In the genomic region with DNA sequence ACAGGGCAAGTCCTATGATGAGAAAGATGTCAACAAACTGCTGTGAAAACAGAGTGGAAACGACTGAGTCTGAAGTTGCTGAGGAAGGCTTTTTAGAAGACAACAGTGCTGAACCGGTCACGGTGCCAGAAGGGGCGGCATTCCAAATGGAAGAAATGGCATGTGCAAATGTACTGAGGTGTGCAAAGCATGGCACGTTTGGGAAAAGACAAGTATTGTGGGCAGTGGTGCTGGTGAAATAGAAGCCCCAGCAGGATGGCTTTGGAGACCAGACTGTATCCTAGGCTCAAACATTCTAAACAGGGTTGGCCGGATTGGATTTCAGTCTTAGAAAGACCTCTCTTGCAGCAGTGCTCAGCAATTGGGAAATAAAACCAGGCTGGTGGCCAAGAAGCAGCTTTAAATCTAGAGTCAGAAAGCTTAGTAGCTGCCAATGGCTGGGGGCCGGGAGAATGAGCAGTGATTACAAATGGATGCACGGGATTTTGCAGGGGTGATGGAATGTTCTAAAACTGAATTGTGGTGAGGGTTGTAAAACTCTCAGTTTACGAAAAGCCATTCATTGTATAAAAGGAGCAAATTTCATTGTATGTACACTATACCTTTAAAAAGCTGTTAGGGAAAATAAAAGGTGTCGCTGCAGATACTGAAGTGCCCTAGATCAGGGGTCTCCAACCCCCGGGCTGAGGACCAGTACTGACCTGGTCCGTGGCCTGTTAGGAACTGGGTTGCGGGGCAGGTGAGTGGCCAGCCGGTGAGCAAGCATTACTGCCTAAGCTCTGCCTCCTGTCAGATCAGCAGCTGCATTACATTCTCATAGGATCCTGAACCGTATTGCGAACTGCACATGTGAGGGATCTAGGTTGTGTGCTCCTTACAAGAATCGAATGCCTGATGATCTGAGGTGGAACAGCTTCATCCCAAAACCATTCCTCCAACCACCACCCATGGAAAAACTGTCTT, we compare ENCODE assay signal across 17 cellular contexts.
A peak's percentile ranks its signal among the peaks of the same experiment; 100 is the strongest.
DNase-seq lines count a peak whose midpoint lies in the region; ATAC-seq and TF ChIP-seq lines count a peak whose summit lies in the region.
"Had no signal": no experiment of that assay in that cellular context is flagged by ENCODE, and none has a peak within 500 bp of the region (broad histone marks: within the 10 kb centered on the region; RNA-seq: fewer than 3 reads in every experiment).

No MANE protein-coding gene starts in this region.

- in situ Hi-C loops in astrocyte of the spinal cord (cut with HindIII; ENCODE audit: low sequenced_read_pairs): no loop called here

- ATAC-seq in HG03095 (IDR thresholded peaks at IDR 0.05; ENCODE audit: unreplicated experiment) (no peak), HG02884 (IDR thresholded peaks at IDR 0.05; ENCODE audit: unreplicated experiment) (no peak)
- ATAC-seq: GM23338 had no signal

- no peaks in the 10 kb centered on the region for H3K4me1 ChIP-seq in stomach

- H3K27me3 ChIP-seq in stomach: no peaks in the 10 kb centered on the region

- DNase-seq in GM04503 (ENCODE audit: low read depth) (peak; percentile 31), astrocyte of the spinal cord (ENCODE audit: low read depth, low spot score) (peak; percentile 31), left kidney (ENCODE audit: low read depth, low spot score) (peak; percentile 36), stomach (peak; percentile 28), NCI-H2081 (lab: John Stamatoyannopoulos, UW) (no peak)
- DNase-seq: activated CD4-positive, alpha-beta T cell treated with anti-CD3 and anti-CD28 coated beads for 4 hours; activated naive CD8-positive, alpha-beta T cell treated with anti-CD3 and anti-CD28 coated beads, Interleukin-2, amount 10 ng/mL, durations not matched to agents 7 days and 5 days; CD4-positive, alpha-beta T cell; EL; mesenchymal stem cell; NCI-H1092; occipital lobe; T-helper 9 cell had no signal

- H3K36me3 ChIP-seq in stomach: peaks cover 3 to 25% (median 18%) of the 10 kb centered on the region in 4 donors

- no peak for TF ChIP-seq POLR2A in stomach (IDR thresholded peaks at IDR 0.05)

- H3K4me3 ChIP-seq in astrocyte of the spinal cord (ENCODE audit: low read depth, low read length) (no peak overlapping the region), stomach (no peak overlapping the region)
- H3K4me3 ChIP-seq: GM23338 had no signal

- TF ChIP-seq EP300 in stomach (IDR thresholded peaks at IDR 0.05): no peak

- no peak overlapping the region for H3K27ac ChIP-seq in stomach
- H3K27ac ChIP-seq: epithelial cell of prostate had no signal

- WGBS in stomach, 5 donors: 75 to 88% (median 81%) methylated on average over 15 to 17 of the region's 17 CpGs

- H3K9me3 ChIP-seq in stomach: no peaks in the 10 kb centered on the region

- intact Hi-C loops in stomach (cut with DNase I; ENCODE audit: low total_unique reads): no loop called here

- TF ChIP-seq CTCF in astrocyte of the spinal cord (IDR thresholded peaks at IDR 0.05; ENCODE audit: low read depth, low read length) (no peak), stomach (IDR thresholded peaks at IDR 0.05) (no peak)

Comparison
In these comparisons a context has a peak if more than half of its experiments do, and no peak if none do; other contexts are left out.
1. DNase-seq: peak in GM04503 (single experiment), astrocyte of the spinal cord (single experiment), left kidney (single experiment) and stomach (single experiment); none in NCI-H2081 (0 of 2).